Comparison of ENCODE assay signal across 26 cellular contexts in genomic region chr22:32932176-32932575, GRCh38.
DNase-seq lines count a peak whose midpoint lies in the region; ATAC-seq, FAIRE-seq and TF ChIP-seq lines count a peak whose summit lies in the region.
"Had no signal": no experiment of that assay in that cellular context is flagged by ENCODE, and none has a peak within 500 bp of the region (broad histone marks: within the 10 kb centered on the region; RNA-seq: fewer than 3 reads in every experiment).

No MANE protein-coding gene starts in this region.

- DNase-seq in activated naive CD4-positive, alpha-beta T cell treated with anti-CD3 and anti-CD28 coated beads, Interleukin-2, amount 50 U/mL, for 72 hours (ENCODE audit: low spot score in 2 of 2) = no peak
- no peak for DNase-seq in activated naive CD4-positive, alpha-beta T cell treated with Interleukin-2 at 50 U/mL for 16 hours
- DNase-seq in astrocyte (ENCODE audit: low read depth) = peak; percentile 10
- peak; percentile 60 to 79 for DNase-seq in foreskin fibroblast
- DNase-seq in skeletal muscle cell (ENCODE audit: low read depth) = peak; percentile 49
- no peak for DNase-seq in Calu3
- DNase-seq: activated CD8-positive, alpha-beta memory T cell treated with anti-CD3 and anti-CD28 coated beads, Interleukin-2, amount 50 U/mL, for 48 hours; aorta; GF-D8; KBM-7; left cardiac atrium; NCI-H1694 treated with DMSO at 0.1 percent for 48 hours; NCI-H446; NK-92 treated with Interleukin-12 subunit alpha and Interleukin-12 subunit beta, amount 100 ng/mL, for 24 hours; sigmoid colon; stimulated activated CD4-positive, alpha-beta T cell treated with anti-CD3 and anti-CD28 coated beads, Interleukin-2, amount 100 ng/mL, for 24 hours; stimulated activated naive CD4-positive, alpha-beta T cell treated with Interleukin-2 at 50 U/mL for 16 hours; T-helper 17 cell; thyroid gland had no signal

- peaks cover 6 to 11% of the 10 kb centered on the region in 2 donors for H3K36me3 Mint-ChIP-seq in activated naive CD4-positive, alpha-beta T cell treated with anti-CD3 and anti-CD28 coated beads, Interleukin-2, amount 50 U/mL, for 72 hours
- H3K36me3 Mint-ChIP-seq in astrocyte (ENCODE audit: low read depth, unreplicated experiment) (no peaks in the 10 kb centered on the region), Calu3 (ENCODE audit: insufficient read depth, unreplicated experiment) (no peaks in the 10 kb centered on the region)

- peak; percentile 54 to 66 for ATAC-seq in activated naive CD4-positive, alpha-beta T cell treated with anti-CD3 and anti-CD28 coated beads, Interleukin-2, amount 50 U/mL, for 72 hours
- ATAC-seq in HG03045 (IDR thresholded peaks at IDR 0.05; ENCODE audit: unreplicated experiment) (no peak), GM19324 (IDR thresholded peaks at IDR 0.05; ENCODE audit: low FRiP score, unreplicated experiment) (no peak)
- ATAC-seq: GM12878, left cardiac atrium, T-helper 17 cell had no signal

- no peak for FAIRE-seq in astrocyte (lab: Jason Lieb, UNC)
- FAIRE-seq: frontal cortex, GM12878, RCC 7860 had no signal

- peaks cover 9 to 10% of the 10 kb centered on the region in 2 donors for H3K9me3 Mint-ChIP-seq in activated naive CD4-positive, alpha-beta T cell treated with anti-CD3 and anti-CD28 coated beads, Interleukin-2, amount 50 U/mL, for 72 hours
- H3K9me3 Mint-ChIP-seq in astrocyte (ENCODE audit: unreplicated experiment) (peaks cover 6% of the 10 kb centered on the region), Calu3 (ENCODE audit: low read depth, unreplicated experiment) (peaks cover 10% of the 10 kb centered on the region)

- H3K9ac ChIP-seq in astrocyte (ENCODE audit: low read length) = no peak overlapping the region

- BruUV-seq in Calu3 (replicated peaks; lab: Mats Ljungman, UMichigan) = no TSS peak

- TF ChIP-seq CTCF in astrocyte (IDR thresholded peaks at IDR 0.05; ENCODE audit: insufficient read depth, low read depth, low read length) = no peak
- TF ChIP-seq CTCF in foreskin fibroblast (IDR thresholded peaks at IDR 0.05; ENCODE audit: low read depth, low read length) = no peak
- TF ChIP-seq CTCF in Calu3 (IDR thresholded peaks at IDR 0.05; ENCODE audit: unreplicated experiment) = no peak

- H3K27ac ChIP-seq in astrocyte (ENCODE audit: low read depth, low read length) = no peak overlapping the region
- H3K27ac ChIP-seq: sigmoid colon, thyroid gland had no signal

- no peak overlapping the region for H2AFZ ChIP-seq in astrocyte (ENCODE audit: low read depth, low read length)

- no peaks in the 10 kb centered on the region for H3K4me1 ChIP-seq in astrocyte (ENCODE audit: insufficient read depth, low read length)
- H3K4me1 ChIP-seq: sigmoid colon, thyroid gland had no signal

- no peaks in the 10 kb centered on the region for H3K36me3 ChIP-seq in astrocyte (ENCODE audit: insufficient read depth, low read length)
- H3K36me3 ChIP-seq: sigmoid colon, thyroid gland had no signal

- no peak overlapping the region for H3K4me2 ChIP-seq in astrocyte (ENCODE audit: low read length)

- intact Hi-C loops in Calu3 (cut with micrococcal nuclease; ENCODE audit: unreplicated experiment) = no loop called here

- no peaks in the 10 kb centered on the region for H4K20me1 ChIP-seq in astrocyte (ENCODE audit: insufficient read depth, low read length)

- CTCF ChIA-PET in Calu3 (lab: Charles Lee) = no interaction called here

- H3K4me3 ChIP-seq in astrocyte (ENCODE audit: insufficient read depth, low read depth, low read length) = no peak overlapping the region
- no peak overlapping the region for H3K4me3 ChIP-seq in foreskin fibroblast (ENCODE audit: low read depth in 1 of 2, low read length in 2 of 2)
- H3K4me3 ChIP-seq in skeletal muscle cell (ENCODE audit: low read depth, low read length) = no peak overlapping the region
- H3K4me3 ChIP-seq: GM12878, sigmoid colon, thyroid gland had no signal

- no peaks in the 10 kb centered on the region for H3K9me3 ChIP-seq in astrocyte (ENCODE audit: insufficient read depth, low read depth, low read length)
- H3K9me3 ChIP-seq: thyroid gland had no signal

- peaks cover 5% of the 10 kb centered on the region for H3K4me1 Mint-ChIP-seq in astrocyte (ENCODE audit: low read depth, unreplicated experiment)
- H3K4me1 Mint-ChIP-seq in Calu3 (ENCODE audit: low read depth, unreplicated experiment) = no peaks in the 10 kb centered on the region
- H3K4me1 Mint-ChIP-seq: nephron, T-helper 17 cell had no signal

- no peaks in the 10 kb centered on the region for H3K79me2 ChIP-seq in astrocyte (ENCODE audit: insufficient read depth, low read length)

- no peak overlapping the region for H3K4me3 Mint-ChIP-seq in astrocyte (ENCODE audit: unreplicated experiment)
- no peak overlapping the region for H3K4me3 Mint-ChIP-seq in Calu3 (ENCODE audit: low read depth, unreplicated experiment)
- H3K4me3 Mint-ChIP-seq: mesothelial cell of epicardium, nephron, T-helper 17 cell had no signal

- no peaks in the 10 kb centered on the region for H3K27me3 ChIP-seq in astrocyte (ENCODE audit: insufficient read depth, low read length)
- H3K27me3 ChIP-seq: sigmoid colon, thyroid gland had no signal

- H3K27ac Mint-ChIP-seq in activated naive CD4-positive, alpha-beta T cell treated with anti-CD3 and anti-CD28 coated beads, Interleukin-2, amount 50 U/mL, for 72 hours = no peak overlapping the region
- H3K27ac Mint-ChIP-seq in astrocyte (ENCODE audit: unreplicated experiment) (no peak overlapping the region), Calu3 (ENCODE audit: unreplicated experiment) (no peak overlapping the region)
- H3K27ac Mint-ChIP-seq: mesothelial cell of epicardium, nephron, T-helper 17 cell had no signal

- H3K27me3 Mint-ChIP-seq in astrocyte (ENCODE audit: low read depth, unreplicated experiment) (no peaks in the 10 kb centered on the region), Calu3 (ENCODE audit: unreplicated experiment) (peaks cover 67% of the 10 kb centered on the region)

Comparison
In these comparisons a context has a peak if more than half of its experiments do, and no peak if none do; other contexts are left out.
1. ATAC-seq: peak in activated naive CD4-positive, alpha-beta T cell treated with anti-CD3 and anti-CD28 coated beads, Interleukin-2, amount 50 U/mL, for 72 hours (2 of 2); none in HG03045 (single experiment) and GM19324 (single experiment).
2. DNase-seq: peak in astrocyte (single experiment), foreskin fibroblast (2 of 2) and skeletal muscle cell (single experiment); none in activated naive CD4-positive, alpha-beta T cell treated with anti-CD3 and anti-CD28 coated beads, Interleukin-2, amount 50 U/mL, for 72 hours (0 of 2), activated naive CD4-positive, alpha-beta T cell treated with Interleukin-2 at 50 U/mL for 16 hours (single experiment) and Calu3 (single experiment).